ENCODE assay signal across 8 cellular contexts in genomic region chr16:31696968-31697743, GRCh38.
DNase-seq lines count a peak whose midpoint lies in the region; ATAC-seq and TF ChIP-seq lines count a peak whose summit lies in the region.

No MANE protein-coding gene starts in this region.

- peaks cover under 1 to 11% of the 10 kb centered on the region in 2 donors for H3K36me3 Mint-ChIP-seq in CD4-positive, alpha-beta memory T cell
- H3K36me3 Mint-ChIP-seq in activated CD4-positive, alpha-beta memory T cell treated with anti-CD3 and anti-CD28 coated beads for 36 hours: peaks cover 9% of the 10 kb centered on the region

- no peak overlapping the region for H3K4me2 ChIP-seq in fibroblast of lung (ENCODE audit: extremely low read depth, insufficient read depth, low read length)

- H2AFZ ChIP-seq in fibroblast of lung (ENCODE audit: low read length): no peak overlapping the region

- H3K36me3 ChIP-seq in CD4-positive, alpha-beta memory T cell (ENCODE audit: insufficient read depth, low read length): no peaks in the 10 kb centered on the region
- no peaks in the 10 kb centered on the region for H3K36me3 ChIP-seq in fibroblast of lung (ENCODE audit: control insufficient read depth, insufficient read depth, low read length)

- H3K4me3 Mint-ChIP-seq in CD4-positive, alpha-beta memory T cell: peak overlapping the region in 3 of 8 donors; percentile 14 to 66 (median 36)
- no peak overlapping the region for H3K4me3 Mint-ChIP-seq in activated CD4-positive, alpha-beta memory T cell treated with anti-CD3 and anti-CD28 coated beads for 36 hours

- H3K79me2 ChIP-seq in fibroblast of lung (ENCODE audit: control insufficient read depth, insufficient read depth, low read length): no peaks in the 10 kb centered on the region

- no peak for DNase-seq in CD4-positive, alpha-beta memory T cell
- DNase-seq in HCEC 1CT: peak; percentile 8
- DNase-seq in OCI-M1 (lab: John Stamatoyannopoulos, UW): peak; percentile 76
- DNase-seq in fibroblast of lung (ENCODE audit: low read depth in 2 of 2): peak; percentile 38 to 43
- DNase-seq in superior temporal gyrus (ENCODE audit: extremely low spot score): peak; percentile 37
- no peak for DNase-seq in activated CD4-positive, alpha-beta memory T cell treated with anti-CD3 and anti-CD28 coated beads for 36 hours

- H3K27me3 Mint-ChIP-seq in CD4-positive, alpha-beta memory T cell: no peaks in the 10 kb centered on the region
- no peaks in the 10 kb centered on the region for H3K27me3 Mint-ChIP-seq in activated CD4-positive, alpha-beta memory T cell treated with anti-CD3 and anti-CD28 coated beads for 36 hours

- no peak overlapping the region for H3K9ac ChIP-seq in fibroblast of lung (ENCODE audit: insufficient read depth, low read length)

- H3K4me1 Mint-ChIP-seq in CD4-positive, alpha-beta memory T cell: peaks cover 16 to 24% (median 19%) of the 10 kb centered on the region in 4 donors
- peaks cover 19% of the 10 kb centered on the region for H3K4me1 Mint-ChIP-seq in activated CD4-positive, alpha-beta memory T cell treated with anti-CD3 and anti-CD28 coated beads for 36 hours (ENCODE audit: low read depth)

- H3K27ac ChIP-seq in CD4-positive, alpha-beta memory T cell (ENCODE audit: low read depth, low read length): no peak overlapping the region
- H3K27ac ChIP-seq in fibroblast of lung (ENCODE audit: insufficient read depth, low read length): no peak overlapping the region

- peaks cover 40% of the 10 kb centered on the region for H3K4me1 ChIP-seq in CD4-positive, alpha-beta memory T cell (ENCODE audit: insufficient read depth, low read length)
- H3K4me1 ChIP-seq in fibroblast of lung (ENCODE audit: control insufficient read depth, extremely low read depth, insufficient read depth, low read length): no peaks in the 10 kb centered on the region

- H3K9me3 Mint-ChIP-seq in CD4-positive, alpha-beta memory T cell: no peaks in the 10 kb centered on the region
- H3K9me3 Mint-ChIP-seq in activated CD4-positive, alpha-beta memory T cell treated with anti-CD3 and anti-CD28 coated beads for 36 hours: peaks cover 2% of the 10 kb centered on the region

- no peaks in the 10 kb centered on the region for H3K9me3 ChIP-seq in CD4-positive, alpha-beta memory T cell (ENCODE audit: control insufficient read depth in 1 of 2, low read length in 2 of 2)
- H3K9me3 ChIP-seq in fibroblast of lung (ENCODE audit: control insufficient read depth, insufficient read depth, low read depth, low read length): no peaks in the 10 kb centered on the region

- CTCF ChIA-PET in CD4-positive, alpha-beta memory T cell (lab: Charles Lee; ENCODE audit: partially characterized antibody): interaction anchor here (1.1 to 4.2 kb wide), 7 partner anchors 10 to 241 kb away, joined by 3 to 19 read pairs (median 9); partner anchors contain the start of gene ARMC5
- CTCF ChIA-PET in activated CD4-positive, alpha-beta memory T cell treated with anti-CD3 and anti-CD28 coated beads for 36 hours (lab: Charles Lee): interaction anchor here (1.1 to 2.0 kb wide), 6 partner anchors 16 to 253 kb away, joined by 3 to 5 read pairs (median 4); a partner anchor contains a TSS

- ATAC-seq in GM19351 (IDR thresholded peaks at IDR 0.05; ENCODE audit: unreplicated experiment) (no peak), GM18907 (IDR thresholded peaks at IDR 0.05; ENCODE audit: unreplicated experiment) (no peak)

- peak overlapping the region in 4 of 7 donors; percentile 20 to 91 (median 66) for H3K27ac Mint-ChIP-seq in CD4-positive, alpha-beta memory T cell
- no peak overlapping the region for H3K27ac Mint-ChIP-seq in activated CD4-positive, alpha-beta memory T cell treated with anti-CD3 and anti-CD28 coated beads for 36 hours

- H3K27me3 ChIP-seq in CD4-positive, alpha-beta memory T cell (ENCODE audit: insufficient read depth, low read length): no peaks in the 10 kb centered on the region
- H3K27me3 ChIP-seq in fibroblast of lung (ENCODE audit: control insufficient read depth, insufficient read depth, low read length): no peaks in the 10 kb centered on the region

- intact Hi-C loops in CD4-positive, alpha-beta memory T cell (cut with micrococcal nuclease): loop anchor here (5.0 kb wide), 2 partner anchors 190 to 240 kb away; partner anchors contain the start of genes ARMC5 and RUSF1
- intact Hi-C loops in activated CD4-positive, alpha-beta memory T cell treated with anti-CD3 and anti-CD28 coated beads for 36 hours (cut with micrococcal nuclease): loop anchor here (5.0 kb wide), 1 partner anchor 220 kb away; no protein-coding TSS in a partner anchor

- H4K20me1 ChIP-seq in fibroblast of lung (ENCODE audit: control insufficient read depth, extremely low read depth, insufficient read depth, low read length): no peaks in the 10 kb centered on the region

- peak; percentile 64 to 68 for TF ChIP-seq CTCF in fibroblast of lung (conservative IDR thresholded peaks at IDR 0.05 in 1 of 2, IDR thresholded peaks at IDR 0.05 in 1 of 2; ENCODE audit: low read depth in 1 of 2, low read length in 2 of 2)

- no peak overlapping the region for H3K4me3 ChIP-seq in CD4-positive, alpha-beta memory T cell (ENCODE audit: low read length in 2 of 2)
- H3K4me3 ChIP-seq in fibroblast of lung (replicated peaks in 1 of 4; ENCODE audit: control extremely low read depth in 1 of 4, insufficient read depth in 1 of 4, low read depth in 3 of 4, low read length in 4 of 4): no peak overlapping the region

- POLR2A ChIA-PET in CD4-positive, alpha-beta memory T cell (lab: Charles Lee; ENCODE audit: partially characterized antibody): interaction anchor here (1.6 to 3.0 kb wide), 4 partner anchors 16 to 238 kb away, joined by 4 to 32 read pairs (median 15); partner anchors contain the start of genes ARMC5 and RUSF1
- POLR2A ChIA-PET in activated CD4-positive, alpha-beta memory T cell treated with anti-CD3 and anti-CD28 coated beads for 36 hours (lab: Charles Lee): no interaction called here

Comparison
In these comparisons a context has a peak if more than half of its experiments do, and no peak if none do; other contexts are left out.
1. DNase-seq: peak in HCEC 1CT (single experiment), OCI-M1 (single experiment), fibroblast of lung (2 of 2) and superior temporal gyrus (single experiment); none in CD4-positive, alpha-beta memory T cell (0 of 5) and activated CD4-positive, alpha-beta memory T cell treated with anti-CD3 and anti-CD28 coated beads for 36 hours (single experiment).